Comparison of ENCODE assay signal across 25 cellular contexts in the genomic region with DNA sequence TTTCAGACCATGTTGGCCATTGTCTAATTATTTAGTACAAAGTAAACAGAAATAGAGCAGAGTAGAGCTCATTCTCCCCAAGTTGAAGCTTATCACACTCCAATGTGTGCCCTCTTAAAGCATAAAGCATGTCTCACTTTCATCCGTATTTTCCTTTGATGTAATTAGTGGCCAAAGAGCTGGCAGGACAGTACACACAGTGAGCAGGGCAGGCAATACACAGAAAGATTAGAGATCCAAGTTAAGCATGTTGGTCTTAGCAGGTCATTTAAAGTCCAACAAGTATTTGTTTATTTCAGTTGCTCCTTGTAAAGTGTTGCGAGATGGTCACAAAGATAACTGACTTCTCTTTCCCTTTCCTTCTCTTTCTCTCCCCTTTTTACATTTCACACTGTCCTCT. TPM values are rescaled to one million over a fixed set of nuclear protein-coding genes. Genes with fewer than 3 reads are reported as not detected.
DNase-seq lines count a peak whose midpoint lies in the region; ATAC-seq and TF ChIP-seq lines count a peak whose summit lies in the region.
"Had no signal": no experiment of that assay in that cellular context is flagged by ENCODE, and none has a peak within 500 bp of the region (broad histone marks: within the 10 kb centered on the region; RNA-seq: fewer than 3 reads in every experiment).

No MANE protein-coding gene starts in this region.

- TF ChIP-seq CTCF in Caco-2 (IDR thresholded peaks at IDR 0.05; ENCODE audit: insufficient read depth in 1 of 2, low read depth in 1 of 2, low read length in 1 of 2, severe bottlenecking in 1 of 2, unreplicated experiment in 1 of 2) (no peak), liver (IDR thresholded peaks at IDR 0.05; ENCODE audit: low read depth, low read length, missing input control) (no peak), WTC11 (IDR thresholded peaks at IDR 0.05) (no peak)

- H3K27ac ChIP-seq in liver (ENCODE audit: low read depth in 1 of 2, low read length in 2 of 2) = no peak overlapping the region
- H3K27ac ChIP-seq in aorta (ENCODE audit: low read depth in 1 of 2, low read length in 2 of 2) = no peak overlapping the region
- H3K27ac ChIP-seq: GM23248, SJSA1 had no signal

- intact Hi-C loops in Caco-2 (cut with micrococcal nuclease; ENCODE audit: unreplicated experiment) (loop anchor here (1.0 kb wide), 2 partner anchors 22 to 31 kb away; no protein-coding TSS in a partner anchor), aorta (cut with DNase I) (no loop called here)

- CTCF ChIA-PET in Caco-2 (lab: Charles Lee) (no interaction called here), WTC11 (lab: Charles Lee) (no interaction called here)

- H3K9me3 ChIP-seq in Caco-2 = no peaks in the 10 kb centered on the region
- H3K9me3 ChIP-seq in endocrine pancreas (ENCODE audit: control insufficient read depth, low read length) = no peaks in the 10 kb centered on the region
- H3K9me3 ChIP-seq in liver (ENCODE audit: control insufficient read depth in 4 of 4, low read length in 3 of 4) = no peaks in the 10 kb centered on the region
- H3K9me3 ChIP-seq in aorta (ENCODE audit: control insufficient read depth, low read length) = no peaks in the 10 kb centered on the region
- H3K9me3 ChIP-seq: SJSA1 had no signal

- H3K4me3 ChIP-seq in Caco-2 (ENCODE audit: low read depth, low read length) (no peak overlapping the region), endocrine pancreas (ENCODE audit: control insufficient read depth, insufficient read depth, low read length) (peak overlapping the region; percentile 8), liver (ENCODE audit: low read depth in 1 of 3, low read length in 3 of 3) (no peak overlapping the region), aorta (ENCODE audit: low read length in 2 of 2) (no peak overlapping the region)
- H3K4me3 ChIP-seq: GM23248, K562, SJSA1 had no signal

- no peak overlapping the region for H3K9ac ChIP-seq in endocrine pancreas (ENCODE audit: control insufficient read depth, insufficient read depth, low read length)
- no peak overlapping the region for H3K9ac ChIP-seq in liver (ENCODE audit: low read depth in 1 of 2, low read length in 2 of 2)
- H3K9ac ChIP-seq: GM23248 had no signal

- no peak for TF ChIP-seq RAD21 in liver (IDR thresholded peaks at IDR 0.05)

- 21% methylated on average over 2 of the region's 2 CpGs for WGBS in liver
- 37 to 46% methylated on average over 2 of the region's 2 CpGs for WGBS in aorta, 2 donors

- no peak overlapping the region for H3K4me3 Mint-ChIP-seq in Caco-2 (ENCODE audit: unreplicated experiment)
- H3K4me3 Mint-ChIP-seq in WTC11 = no peak overlapping the region

- H3K36me3 Mint-ChIP-seq in Caco-2 (ENCODE audit: insufficient read depth, unreplicated experiment) (peaks cover 5% of the 10 kb centered on the region), WTC11 (no peaks in the 10 kb centered on the region)

- peaks cover 25% of the 10 kb centered on the region for H3K4me1 ChIP-seq in Caco-2
- H3K4me1 ChIP-seq in endocrine pancreas (ENCODE audit: control insufficient read depth, insufficient read depth, low read length) = peaks cover 36% of the 10 kb centered on the region
- peaks cover 2 to 8% (median 4%) of the 10 kb centered on the region in 4 donors for H3K4me1 ChIP-seq in liver (ENCODE audit: control insufficient read depth in 4 of 4, insufficient read depth in 4 of 4, low read length in 3 of 4)
- no peaks in the 10 kb centered on the region for H3K4me1 ChIP-seq in aorta (ENCODE audit: control insufficient read depth in 1 of 2, insufficient read depth in 2 of 2, low read length in 2 of 2)
- H3K4me1 ChIP-seq: SJSA1 had no signal

- H3K27me3 ChIP-seq in Caco-2 (replicated peaks; ENCODE audit: control insufficient read depth, insufficient read depth, low read length) = no peaks in the 10 kb centered on the region
- no peaks in the 10 kb centered on the region for H3K27me3 ChIP-seq in endocrine pancreas (ENCODE audit: control insufficient read depth, insufficient read depth, low read length)
- H3K27me3 ChIP-seq in liver (ENCODE audit: control insufficient read depth in 4 of 4, insufficient read depth in 4 of 4, low read length in 3 of 4) = no peaks in the 10 kb centered on the region
- peaks cover 0 to 2% of the 10 kb centered on the region in 2 donors for H3K27me3 ChIP-seq in aorta (ENCODE audit: control insufficient read depth in 1 of 2, insufficient read depth in 2 of 2, low read length in 1 of 2)

- H3K27ac Mint-ChIP-seq in Caco-2 (ENCODE audit: unreplicated experiment) = no peak overlapping the region
- H3K27ac Mint-ChIP-seq in WTC11 = no peak overlapping the region

- no peaks in the 10 kb centered on the region for H3K27me3 Mint-ChIP-seq in Caco-2 (ENCODE audit: insufficient read depth, unreplicated experiment)
- no peaks in the 10 kb centered on the region for H3K27me3 Mint-ChIP-seq in WTC11 (ENCODE audit: low read depth)

- POLR2A ChIA-PET in Caco-2 (lab: Charles Lee) (no interaction called here), WTC11 (lab: Charles Lee) (no interaction called here)

- ATAC-seq in aorta (ENCODE audit: low FRiP score) (no peak), WTC11 (no peak)
- ATAC-seq: K562 had no signal

- BruUV-seq in Caco-2 (replicated peaks; lab: Mats Ljungman, UMichigan) = no TSS peak

- DNase-seq in Caco-2 (peak; percentile 48 to 55), HuH-7 (ENCODE audit: low spot score) (peak; percentile 22), activated T-cell treated with anti-CD3 and anti-CD28 coated beads for 4 hours (no peak), NCI-H2029 (lab: John Stamatoyannopoulos, UW) (no peak), aorta (no peak), WTC11 (ENCODE audit: low spot score) (no peak)
- DNase-seq: GM23248, HCEC 1CT, Kasumi-1, MV-4-11, NCI-H1105, NCI-H1436 treated with DMSO at 0.1 percent for 48 hours, NCI-H187 treated with DMSO at 0.1 percent for 48 hours, NCI-H2107, NCI-H524, NCI-H748 treated with DMSO at 0.1 percent for 48 hours, Right ventricle myocardium superior, RPMI8226 had no signal

- H3K9me3 Mint-ChIP-seq in Caco-2 (ENCODE audit: unreplicated experiment) (no peaks in the 10 kb centered on the region), WTC11 (no peaks in the 10 kb centered on the region)

- H3K4me1 Mint-ChIP-seq in Caco-2 (ENCODE audit: low read depth, unreplicated experiment) = peaks cover 13% of the 10 kb centered on the region
- H3K4me1 Mint-ChIP-seq in WTC11 = peaks cover 5% of the 10 kb centered on the region; the same call in 1 of the 2 replicates

- no peaks in the 10 kb centered on the region for H3K36me3 ChIP-seq in Caco-2 (ENCODE audit: control insufficient read depth, insufficient read depth, low read length)
- H3K36me3 ChIP-seq in endocrine pancreas (ENCODE audit: control insufficient read depth, insufficient read depth, low read length) = peaks cover 7% of the 10 kb centered on the region
- no peaks in the 10 kb centered on the region for H3K36me3 ChIP-seq in liver (ENCODE audit: control insufficient read depth in 4 of 4, insufficient read depth in 3 of 4, low read depth in 1 of 4, low read length in 3 of 4)
- H3K36me3 ChIP-seq in aorta (ENCODE audit: control insufficient read depth in 1 of 2, insufficient read depth in 2 of 2, low read length in 1 of 2) = no peaks in the 10 kb centered on the region
- H3K36me3 ChIP-seq: SJSA1 had no signal

TF ChIP-seq in liver, 16 proteins besides CTCF, POLR2A, EP300 and RAD21 (continues in another document):
- TF ChIP-seq YY1 (IDR thresholded peaks at IDR 0.05) (no peak), ATF3 (IDR thresholded peaks at IDR 0.05) (no peak), EGR1 (IDR thresholded peaks at IDR 0.05; ENCODE audit: low read depth in 2 of 2) (no peak), FOXA1 (IDR thresholded peaks at IDR 0.05) (no peak), RXRA (IDR thresholded peaks at IDR 0.05) (peak; percentile 19 to 75), HNF4A (conservative IDR thresholded peaks at IDR 0.05) (peak in 1 of 2 donors; percentile 54), HNF4G (IDR thresholded peaks at IDR 0.05) (no peak), SP1 (IDR thresholded peaks at IDR 0.05) (no peak)

TF ChIP-seq in WTC11, 78 proteins besides CTCF, POLR2A, EP300 and RAD21 (continues in another document):
- TF ChIP-seq HMGA2 (CRISPR knock-in tag; IDR thresholded peaks at IDR 0.05) = no peak
- TF ChIP-seq, protein P1, sequence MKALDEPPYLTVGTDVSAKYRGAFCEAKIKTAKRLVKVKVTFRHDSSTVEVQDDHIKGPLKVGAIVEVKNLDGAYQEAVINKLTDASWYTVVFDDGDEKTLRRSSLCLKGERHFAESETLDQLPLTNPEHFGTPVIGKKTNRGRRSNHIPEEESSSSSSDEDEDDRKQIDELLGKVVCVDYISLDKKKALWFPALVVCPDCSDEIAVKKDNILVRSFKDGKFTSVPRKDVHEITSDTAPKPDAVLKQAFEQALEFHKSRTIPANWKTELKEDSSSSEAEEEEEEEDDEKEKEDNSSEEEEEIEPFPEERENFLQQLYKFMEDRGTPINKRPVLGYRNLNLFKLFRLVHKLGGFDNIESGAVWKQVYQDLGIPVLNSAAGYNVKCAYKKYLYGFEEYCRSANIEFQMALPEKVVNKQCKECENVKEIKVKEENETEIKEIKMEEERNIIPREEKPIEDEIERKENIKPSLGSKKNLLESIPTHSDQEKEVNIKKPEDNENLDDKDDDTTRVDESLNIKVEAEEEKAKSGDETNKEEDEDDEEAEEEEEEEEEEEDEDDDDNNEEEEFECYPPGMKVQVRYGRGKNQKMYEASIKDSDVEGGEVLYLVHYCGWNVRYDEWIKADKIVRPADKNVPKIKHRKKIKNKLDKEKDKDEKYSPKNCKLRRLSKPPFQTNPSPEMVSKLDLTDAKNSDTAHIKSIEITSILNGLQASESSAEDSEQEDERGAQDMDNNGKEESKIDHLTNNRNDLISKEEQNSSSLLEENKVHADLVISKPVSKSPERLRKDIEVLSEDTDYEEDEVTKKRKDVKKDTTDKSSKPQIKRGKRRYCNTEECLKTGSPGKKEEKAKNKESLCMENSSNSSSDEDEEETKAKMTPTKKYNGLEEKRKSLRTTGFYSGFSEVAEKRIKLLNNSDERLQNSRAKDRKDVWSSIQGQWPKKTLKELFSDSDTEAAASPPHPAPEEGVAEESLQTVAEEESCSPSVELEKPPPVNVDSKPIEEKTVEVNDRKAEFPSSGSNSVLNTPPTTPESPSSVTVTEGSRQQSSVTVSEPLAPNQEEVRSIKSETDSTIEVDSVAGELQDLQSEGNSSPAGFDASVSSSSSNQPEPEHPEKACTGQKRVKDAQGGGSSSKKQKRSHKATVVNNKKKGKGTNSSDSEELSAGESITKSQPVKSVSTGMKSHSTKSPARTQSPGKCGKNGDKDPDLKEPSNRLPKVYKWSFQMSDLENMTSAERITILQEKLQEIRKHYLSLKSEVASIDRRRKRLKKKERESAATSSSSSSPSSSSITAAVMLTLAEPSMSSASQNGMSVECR (CRISPR knock-in tag; IDR thresholded peaks at IDR 0.05; ENCODE audit: borderline replicate concordance) = no peak
- TF ChIP-seq ZNF423 (CRISPR knock-in tag; IDR thresholded peaks at IDR 0.05) = no peak
- no peak for TF ChIP-seq ATF1 (CRISPR knock-in tag; IDR thresholded peaks at IDR 0.05)
- TF ChIP-seq ETV6 (CRISPR knock-in tag; IDR thresholded peaks at IDR 0.05) = no peak
- no peak for TF ChIP-seq NFYB (CRISPR knock-in tag; conservative IDR thresholded peaks at IDR 0.05; ENCODE audit: low read depth)
- TF ChIP-seq NR1H2 (CRISPR knock-in tag; IDR thresholded peaks at IDR 0.05) = no peak
- no peak for TF ChIP-seq FOXK1 (CRISPR knock-in tag; IDR thresholded peaks at IDR 0.05)

RNA-seq across cellular contexts. Expression of gene RFX6, which starts 47.2 kb away (rescaled TPM):
- total RNA-seq in Caco-2 (2022) (1.3 and 1.5 TPM in 2 replicates), liver (not detected), aorta (not detected), WTC11 (2021) (0.11 TPM in 1 of 3 replicates, not detected in the others)
- polyA plus RNA-seq in liver (not detected), aorta (not detected)
- total RNA-seq: A172, GM23248, K562, MCF 10A, Right ventricle myocardium superior, SJSA1 had no signal
- polyA plus RNA-seq: BJ, GM23248, K562 had no signal

Comparison
In these comparisons a context has a peak if more than half of its experiments do, and no peak if none do; other contexts are left out.
1. DNase-seq: peak in Caco-2 (2 of 2) and HuH-7 (single experiment); none in activated T-cell treated with anti-CD3 and anti-CD28 coated beads for 4 hours (single experiment), NCI-H2029 (single experiment), aorta (0 of 2) and WTC11 (single experiment).